ENCODE assay signal across 1 cellular context in genomic region chr1:47333922-47334764, GRCh38.
TF ChIP-seq lines count a peak whose summit lies in the region.

No MANE protein-coding gene starts in this region.

TF ChIP-seq in K562, 482 proteins besides CTCF, POLR2A, EP300 and RAD21 (continued from another document and continues in another):
- TF ChIP-seq FOXK1 (CRISPR knock-in tag; IDR thresholded peaks at IDR 0.05; ENCODE audit: borderline replicate concordance), result no peak; the same call in 1 of the 2 replicates
- TF ChIP-seq KDM4B (IDR thresholded peaks at IDR 0.05; ENCODE audit: borderline replicate concordance in 2 of 2, low read depth in 1 of 2), result peak in 1 of 2 experiments; percentile 43; a peak in 1 of 4 replicates
- TF ChIP-seq IRF2 (CRISPR knock-in tag; IDR thresholded peaks at IDR 0.05), result no peak
- no peak for TF ChIP-seq HNRNPUL1 (IDR thresholded peaks at IDR 0.05; ENCODE audit: low read length)
- TF ChIP-seq, protein P1, sequence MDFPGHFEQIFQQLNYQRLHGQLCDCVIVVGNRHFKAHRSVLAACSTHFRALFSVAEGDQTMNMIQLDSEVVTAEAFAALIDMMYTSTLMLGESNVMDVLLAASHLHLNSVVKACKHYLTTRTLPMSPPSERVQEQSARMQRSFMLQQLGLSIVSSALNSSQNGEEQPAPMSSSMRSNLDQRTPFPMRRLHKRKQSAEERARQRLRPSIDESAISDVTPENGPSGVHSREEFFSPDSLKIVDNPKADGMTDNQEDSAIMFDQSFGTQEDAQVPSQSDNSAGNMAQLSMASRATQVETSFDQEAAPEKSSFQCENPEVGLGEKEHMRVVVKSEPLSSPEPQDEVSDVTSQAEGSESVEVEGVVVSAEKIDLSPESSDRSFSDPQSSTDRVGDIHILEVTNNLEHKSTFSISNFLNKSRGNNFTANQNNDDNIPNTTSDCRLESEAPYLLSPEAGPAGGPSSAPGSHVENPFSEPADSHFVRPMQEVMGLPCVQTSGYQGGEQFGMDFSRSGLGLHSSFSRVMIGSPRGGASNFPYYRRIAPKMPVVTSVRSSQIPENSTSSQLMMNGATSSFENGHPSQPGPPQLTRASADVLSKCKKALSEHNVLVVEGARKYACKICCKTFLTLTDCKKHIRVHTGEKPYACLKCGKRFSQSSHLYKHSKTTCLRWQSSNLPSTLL (IDR thresholded peaks at IDR 0.05), result no peak
- TF ChIP-seq MAFK (IDR thresholded peaks at IDR 0.05; ENCODE audit: low read length), result no peak
- TF ChIP-seq PHF21A (IDR thresholded peaks at IDR 0.05; ENCODE audit: borderline replicate concordance, low read depth), result no peak
- no peak for TF ChIP-seq SREBF2 (CRISPR knock-in tag; IDR thresholded peaks at IDR 0.05)
- no peak; the same call in 1 of the 2 replicates for TF ChIP-seq NFIC (IDR thresholded peaks at IDR 0.05)
- peak; percentile 74 for TF ChIP-seq L3MBTL2 (IDR thresholded peaks at IDR 0.05)
- TF ChIP-seq RAD51 (IDR thresholded peaks at IDR 0.05; ENCODE audit: borderline replicate concordance, low read depth), result no peak
- TF ChIP-seq CXXC5 (CRISPR knock-in tag; IDR thresholded peaks at IDR 0.05), result peak; percentile 85
- no peak for TF ChIP-seq THRAP3 (IDR thresholded peaks at IDR 0.05; ENCODE audit: borderline replicate concordance)
- peak; percentile 7 for TF ChIP-seq GATAD2B (IDR thresholded peaks at IDR 0.05; ENCODE audit: borderline replicate concordance)
- TF ChIP-seq, protein P2, sequence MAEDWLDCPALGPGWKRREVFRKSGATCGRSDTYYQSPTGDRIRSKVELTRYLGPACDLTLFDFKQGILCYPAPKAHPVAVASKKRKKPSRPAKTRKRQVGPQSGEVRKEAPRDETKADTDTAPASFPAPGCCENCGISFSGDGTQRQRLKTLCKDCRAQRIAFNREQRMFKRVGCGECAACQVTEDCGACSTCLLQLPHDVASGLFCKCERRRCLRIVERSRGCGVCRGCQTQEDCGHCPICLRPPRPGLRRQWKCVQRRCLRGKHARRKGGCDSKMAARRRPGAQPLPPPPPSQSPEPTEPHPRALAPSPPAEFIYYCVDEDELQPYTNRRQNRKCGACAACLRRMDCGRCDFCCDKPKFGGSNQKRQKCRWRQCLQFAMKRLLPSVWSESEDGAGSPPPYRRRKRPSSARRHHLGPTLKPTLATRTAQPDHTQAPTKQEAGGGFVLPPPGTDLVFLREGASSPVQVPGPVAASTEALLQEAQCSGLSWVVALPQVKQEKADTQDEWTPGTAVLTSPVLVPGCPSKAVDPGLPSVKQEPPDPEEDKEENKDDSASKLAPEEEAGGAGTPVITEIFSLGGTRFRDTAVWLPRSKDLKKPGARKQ (CRISPR knock-in tag; IDR thresholded peaks at IDR 0.05), result no peak
- TF ChIP-seq CBX2 (IDR thresholded peaks at IDR 0.05; ENCODE audit: insufficient read depth, low read length, poor library complexity, severe bottlenecking), result no peak
- TF ChIP-seq KLF13 (tag; IDR thresholded peaks at IDR 0.05; ENCODE audit: borderline replicate concordance, low read depth), result no peak
- TF ChIP-seq, protein P3, sequence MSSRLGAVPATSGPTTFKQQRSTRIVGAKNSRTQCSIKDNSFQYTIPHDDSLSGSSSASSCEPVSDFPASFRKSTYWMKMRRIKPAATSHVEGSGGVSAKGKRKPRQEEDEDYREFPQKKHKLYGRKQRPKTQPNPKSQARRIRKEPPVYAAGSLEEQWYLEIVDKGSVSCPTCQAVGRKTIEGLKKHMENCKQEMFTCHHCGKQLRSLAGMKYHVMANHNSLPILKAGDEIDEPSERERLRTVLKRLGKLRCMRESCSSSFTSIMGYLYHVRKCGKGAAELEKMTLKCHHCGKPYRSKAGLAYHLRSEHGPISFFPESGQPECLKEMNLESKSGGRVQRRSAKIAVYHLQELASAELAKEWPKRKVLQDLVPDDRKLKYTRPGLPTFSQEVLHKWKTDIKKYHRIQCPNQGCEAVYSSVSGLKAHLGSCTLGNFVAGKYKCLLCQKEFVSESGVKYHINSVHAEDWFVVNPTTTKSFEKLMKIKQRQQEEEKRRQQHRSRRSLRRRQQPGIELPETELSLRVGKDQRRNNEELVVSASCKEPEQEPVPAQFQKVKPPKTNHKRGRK (tag; IDR thresholded peaks at IDR 0.05), result no peak
- no peak for TF ChIP-seq NR2C2 (CRISPR knock-in tag; IDR thresholded peaks at IDR 0.05)
- peak; percentile 91 for TF ChIP-seq NR2C2 (tag; IDR thresholded peaks at IDR 0.05)
- no peak for TF ChIP-seq SMARCC2 (IDR thresholded peaks at IDR 0.05; ENCODE audit: low read depth)
- TF ChIP-seq ZNF408 (CRISPR knock-in tag; IDR thresholded peaks at IDR 0.05; ENCODE audit: low read depth), result no peak
- TF ChIP-seq E4F1 (CRISPR knock-in tag; IDR thresholded peaks at IDR 0.05; ENCODE audit: borderline replicate concordance), result no peak
- TF ChIP-seq NCOA1 (IDR thresholded peaks at IDR 0.05; ENCODE audit: low read depth), result no peak
- TF ChIP-seq, protein P4, sequence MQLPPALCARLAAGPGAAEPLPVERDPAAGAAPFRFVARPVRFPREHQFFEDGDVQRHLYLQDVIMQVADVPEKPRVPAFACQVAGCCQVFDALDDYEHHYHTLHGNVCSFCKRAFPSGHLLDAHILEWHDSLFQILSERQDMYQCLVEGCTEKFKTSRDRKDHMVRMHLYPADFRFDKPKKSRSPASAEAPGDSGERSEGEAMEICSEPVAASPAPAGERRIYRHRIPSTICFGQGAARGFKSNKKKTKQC (CRISPR knock-in tag; IDR thresholded peaks at IDR 0.05), result peak; percentile 84; the same call in 1 of the 2 replicates
- TF ChIP-seq, protein P5, sequence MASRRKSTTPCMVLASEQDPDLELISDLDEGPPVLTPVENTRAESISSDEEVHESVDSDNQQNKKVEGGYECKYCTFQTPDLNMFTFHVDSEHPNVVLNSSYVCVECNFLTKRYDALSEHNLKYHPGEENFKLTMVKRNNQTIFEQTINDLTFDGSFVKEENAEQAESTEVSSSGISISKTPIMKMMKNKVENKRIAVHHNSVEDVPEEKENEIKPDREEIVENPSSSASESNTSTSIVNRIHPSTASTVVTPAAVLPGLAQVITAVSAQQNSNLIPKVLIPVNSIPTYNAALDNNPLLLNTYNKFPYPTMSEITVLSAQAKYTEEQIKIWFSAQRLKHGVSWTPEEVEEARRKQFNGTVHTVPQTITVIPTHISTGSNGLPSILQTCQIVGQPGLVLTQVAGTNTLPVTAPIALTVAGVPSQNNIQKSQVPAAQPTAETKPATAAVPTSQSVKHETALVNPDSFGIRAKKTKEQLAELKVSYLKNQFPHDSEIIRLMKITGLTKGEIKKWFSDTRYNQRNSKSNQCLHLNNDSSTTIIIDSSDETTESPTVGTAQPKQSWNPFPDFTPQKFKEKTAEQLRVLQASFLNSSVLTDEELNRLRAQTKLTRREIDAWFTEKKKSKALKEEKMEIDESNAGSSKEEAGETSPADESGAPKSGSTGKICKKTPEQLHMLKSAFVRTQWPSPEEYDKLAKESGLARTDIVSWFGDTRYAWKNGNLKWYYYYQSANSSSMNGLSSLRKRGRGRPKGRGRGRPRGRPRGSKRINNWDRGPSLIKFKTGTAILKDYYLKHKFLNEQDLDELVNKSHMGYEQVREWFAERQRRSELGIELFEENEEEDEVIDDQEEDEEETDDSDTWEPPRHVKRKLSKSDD (conservative IDR thresholded peaks at IDR 0.05; ENCODE audit: low read length), result no peak
- TF ChIP-seq NR2F6 (CRISPR knock-in tag; IDR thresholded peaks at IDR 0.05), result no peak
- TF ChIP-seq, protein P6, sequence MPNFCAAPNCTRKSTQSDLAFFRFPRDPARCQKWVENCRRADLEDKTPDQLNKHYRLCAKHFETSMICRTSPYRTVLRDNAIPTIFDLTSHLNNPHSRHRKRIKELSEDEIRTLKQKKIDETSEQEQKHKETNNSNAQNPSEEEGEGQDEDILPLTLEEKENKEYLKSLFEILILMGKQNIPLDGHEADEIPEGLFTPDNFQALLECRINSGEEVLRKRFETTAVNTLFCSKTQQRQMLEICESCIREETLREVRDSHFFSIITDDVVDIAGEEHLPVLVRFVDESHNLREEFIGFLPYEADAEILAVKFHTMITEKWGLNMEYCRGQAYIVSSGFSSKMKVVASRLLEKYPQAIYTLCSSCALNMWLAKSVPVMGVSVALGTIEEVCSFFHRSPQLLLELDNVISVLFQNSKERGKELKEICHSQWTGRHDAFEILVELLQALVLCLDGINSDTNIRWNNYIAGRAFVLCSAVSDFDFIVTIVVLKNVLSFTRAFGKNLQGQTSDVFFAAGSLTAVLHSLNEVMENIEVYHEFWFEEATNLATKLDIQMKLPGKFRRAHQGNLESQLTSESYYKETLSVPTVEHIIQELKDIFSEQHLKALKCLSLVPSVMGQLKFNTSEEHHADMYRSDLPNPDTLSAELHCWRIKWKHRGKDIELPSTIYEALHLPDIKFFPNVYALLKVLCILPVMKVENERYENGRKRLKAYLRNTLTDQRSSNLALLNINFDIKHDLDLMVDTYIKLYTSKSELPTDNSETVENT (CRISPR knock-in tag; IDR thresholded peaks at IDR 0.05), result no peak; the same call in 1 of the 2 replicates
- TF ChIP-seq EHMT2 (IDR thresholded peaks at IDR 0.05), result no peak
- TF ChIP-seq PRPF4 (IDR thresholded peaks at IDR 0.05; ENCODE audit: insufficient read depth, low read depth, low read length, poor library complexity, severe bottlenecking), result no peak
- TF ChIP-seq XRCC3 (IDR thresholded peaks at IDR 0.05), result no peak
- TF ChIP-seq HMGN3 (IDR thresholded peaks at IDR 0.05; ENCODE audit: borderline replicate concordance, extremely low read depth, insufficient read length, low read depth, low read length), result peak; percentile 84
- no peak for TF ChIP-seq ZNF407 (IDR thresholded peaks at IDR 0.05; ENCODE audit: low read depth)
- TF ChIP-seq MED1 (CRISPR knock-in tag; IDR thresholded peaks at IDR 0.05; ENCODE audit: borderline replicate concordance), result no peak
- peak; percentile 34; the same call in 1 of the 2 replicates for TF ChIP-seq HDAC8 (tag; IDR thresholded peaks at IDR 0.05)
- 0 out of 4 replicates have a peak, but pooled peaks of 1 of the 2 experiments have one; percentile 22 for TF ChIP-seq KDM1A (IDR thresholded peaks at IDR 0.05)
